Comparison of ENCODE assay signal across 1 cellular context in genomic region chr3:50204052-50204803, GRCh38.
TF ChIP-seq lines count a peak whose summit lies in the region.

No MANE protein-coding gene starts in this region.

TF ChIP-seq in liver, 16 proteins besides CTCF, POLR2A, EP300 and RAD21 (continued from another document):
- TF ChIP-seq ZBTB33 (IDR thresholded peaks at IDR 0.05) (no peak), REST (IDR thresholded peaks at IDR 0.05) (no peak), HNF4G (IDR thresholded peaks at IDR 0.05) (no peak), SP1 (IDR thresholded peaks at IDR 0.05) (no peak), NR2F2 (IDR thresholded peaks at IDR 0.05) (no peak), EGR1 (IDR thresholded peaks at IDR 0.05; ENCODE audit: low read depth in 2 of 2) (no peak), RXRA (IDR thresholded peaks at IDR 0.05) (no peak), HNF4A (conservative IDR thresholded peaks at IDR 0.05) (no peak), GABPA (IDR thresholded peaks at IDR 0.05 in 1 of 2, conservative IDR thresholded peaks at IDR 0.05 in 1 of 2) (no peak), YY1 (IDR thresholded peaks at IDR 0.05) (no peak)
